ENCODE assay signal across 20 cellular contexts in the genomic region with DNA sequence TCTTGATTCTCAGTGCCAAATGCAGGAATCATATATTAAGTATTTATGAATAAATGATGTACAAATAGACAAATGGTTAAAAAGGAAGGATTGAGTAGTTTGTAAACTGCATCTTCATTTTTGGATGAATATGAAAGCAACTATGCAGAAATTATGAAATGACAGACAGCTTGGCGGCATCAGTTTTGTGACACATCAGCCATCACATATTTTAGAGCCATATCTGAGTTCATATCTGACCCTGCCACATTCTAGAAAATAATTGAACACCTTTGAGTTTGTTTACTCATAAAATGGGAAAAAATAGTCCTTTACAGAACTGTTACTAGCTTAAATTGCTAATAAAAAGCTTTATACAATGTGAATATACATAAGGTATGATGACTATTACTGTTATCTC.
DNase-seq lines count a peak whose midpoint lies in the region; ATAC-seq and TF ChIP-seq lines count a peak whose summit lies in the region.
"Had no signal": no experiment of that assay in that cellular context is flagged by ENCODE, and none has a peak within 500 bp of the region (broad histone marks: within the 10 kb centered on the region; RNA-seq: fewer than 3 reads in every experiment).

No MANE protein-coding gene starts in this region.

- H3K36me3 ChIP-seq in ACC112 (ENCODE audit: insufficient read depth, low read length) = no peaks in the 10 kb centered on the region
- H3K36me3 ChIP-seq in PC-3 (ENCODE audit: low read depth, low read length) = no peaks in the 10 kb centered on the region
- no peaks in the 10 kb centered on the region for H3K36me3 ChIP-seq in trophoblast cell (ENCODE audit: control insufficient read depth in 1 of 2, insufficient read depth in 2 of 2, low read length in 2 of 2)
- no peaks in the 10 kb centered on the region for H3K36me3 ChIP-seq in neuronal stem cell (replicated peaks in 1 of 2; ENCODE audit: control insufficient read depth in 2 of 2, insufficient read depth in 2 of 2, low read length in 2 of 2)

- H3K9me2 ChIP-seq in PC-3 (replicated peaks; ENCODE audit: low read length) = no peaks in the 10 kb centered on the region

- POLR2A ChIA-PET in PC-3 (lab: Charles Lee; ENCODE audit: unreplicated experiment) (no interaction called here), MCF 10A (lab: Yijun Ruan, JAX) (interaction anchor here (0.6 to 0.7 kb wide), 2 partner anchors 302 to 443 kb away, joined by 3 to 4 read pairs; no protein-coding TSS in a partner anchor)

- H2BK5ac ChIP-seq in trophoblast cell (ENCODE audit: low read depth, low read length, poor library complexity) = no peak overlapping the region
- no peak overlapping the region for H2BK5ac ChIP-seq in neuronal stem cell (ENCODE audit: low read length)

- intact Hi-C loops in PC-3 (cut with micrococcal nuclease) = loop anchor here (2.0 to 10.0 kb wide), 3 partner anchors 73 to 443 kb away; no protein-coding TSS in a partner anchor
- intact Hi-C loops in MCF 10A (cut with micrococcal nuclease) = loop anchor here (2.0 to 10.0 kb wide), 3 partner anchors 139 to 713 kb away; no protein-coding TSS in a partner anchor

- no peaks in the 10 kb centered on the region for H3K79me1 ChIP-seq in trophoblast cell (ENCODE audit: low read length)
- H3K79me1 ChIP-seq in neuronal stem cell (ENCODE audit: low read depth, low read length) = no peaks in the 10 kb centered on the region

- H3K4me3 Mint-ChIP-seq in MCF 10A (ENCODE audit: unreplicated experiment) = no peak overlapping the region
- H3K4me3 Mint-ChIP-seq: B cell; CD4-positive, alpha-beta T cell; CD8-positive, alpha-beta T cell had no signal

- H3K27me3 Mint-ChIP-seq in MCF 10A (ENCODE audit: insufficient read depth, unreplicated experiment) = no peaks in the 10 kb centered on the region
- H3K27me3 Mint-ChIP-seq: B cell; CD4-positive, alpha-beta T cell had no signal

- H2AK5ac ChIP-seq in trophoblast cell (ENCODE audit: low read length) (no peak overlapping the region), neuronal stem cell (ENCODE audit: low read depth, low read length) (no peak overlapping the region)

- H3K18ac ChIP-seq in trophoblast cell (ENCODE audit: low read length) = no peak overlapping the region
- no peak overlapping the region for H3K18ac ChIP-seq in neuronal stem cell (ENCODE audit: low read length)

- no peak overlapping the region for H4K12ac ChIP-seq in trophoblast cell (ENCODE audit: low read depth, low read length)

- H3K4me1 ChIP-seq in ACC112 (ENCODE audit: control insufficient read depth, insufficient read depth, low read length, unreplicated experiment) (peaks cover 26% of the 10 kb centered on the region), PC-3 (ENCODE audit: insufficient read depth, low read length) (peaks cover 30% of the 10 kb centered on the region), trophoblast cell (ENCODE audit: control insufficient read depth in 1 of 2, insufficient read depth in 2 of 2, low read length in 2 of 2) (no peaks in the 10 kb centered on the region), neuronal stem cell (ENCODE audit: control insufficient read depth in 2 of 2, insufficient read depth in 1 of 2, low read depth in 1 of 2, low read length in 2 of 2) (no peaks in the 10 kb centered on the region)
- H3K4me1 ChIP-seq: A549; BLaER1 treated with 17β-estradiol and CSF1 and Interleukin-3, amounts not matched to agents 10 nM and 100 nM; Caco-2 had no signal

- CTCF ChIA-PET in PC-3 (lab: Charles Lee) (no interaction called here), MCF 10A (lab: Yijun Ruan, JAX) (no interaction called here)

- H2BK120ac ChIP-seq in trophoblast cell (ENCODE audit: insufficient read depth, low read length, poor library complexity) (no peak overlapping the region), neuronal stem cell (ENCODE audit: low read depth, low read length) (no peak overlapping the region)

- no peak overlapping the region for H3K4ac ChIP-seq in trophoblast cell (ENCODE audit: low read depth, low read length)
- H3K4ac ChIP-seq in neuronal stem cell (ENCODE audit: low read length) = no peak overlapping the region

- WGBS in trophoblast cell (ENCODE audit: extremely low coverage, insufficient coverage, insufficient read length) = no CpG with 5 or more reads among the region's 1 CpG
- no CpG with 5 or more reads among the region's 1 CpG for WGBS in neuronal stem cell (ENCODE audit: extremely low coverage in 2 of 2, insufficient read length in 2 of 2, insufficient replicate concordance in 1 of 2), 2 donors

- H4K8ac ChIP-seq in trophoblast cell (ENCODE audit: low read depth, low read length) (no peak overlapping the region), neuronal stem cell (ENCODE audit: low read depth, low read length) (no peak overlapping the region)

- H3K9ac ChIP-seq in PC-3 (ENCODE audit: low read length) = no peak overlapping the region
- no peak overlapping the region for H3K9ac ChIP-seq in trophoblast cell (ENCODE audit: low read length)
- no peak overlapping the region for H3K9ac ChIP-seq in neuronal stem cell (ENCODE audit: low read depth, low read length, poor library complexity)
- H3K9ac ChIP-seq: BLaER1 treated with 17β-estradiol and CSF1 and Interleukin-3, amounts not matched to agents 10 nM and 100 nM had no signal

- H3K79me2 ChIP-seq in ACC112 (ENCODE audit: control insufficient read depth, insufficient read depth, low read length, unreplicated experiment) = no peaks in the 10 kb centered on the region
- no peaks in the 10 kb centered on the region for H3K79me2 ChIP-seq in PC-3 (ENCODE audit: low read length)
- no peaks in the 10 kb centered on the region for H3K79me2 ChIP-seq in trophoblast cell (ENCODE audit: control insufficient read depth, insufficient read depth, low read length, poor library complexity)

- BruUV-seq in PC-3 (replicated peaks; lab: Mats Ljungman, UMichigan) (no TSS peak), MCF 10A (replicated peaks; lab: Mats Ljungman, UMichigan) (no TSS peak)

- no peaks in the 10 kb centered on the region for H3K36me3 Mint-ChIP-seq in MCF 10A (ENCODE audit: insufficient read depth, unreplicated experiment)
- H3K36me3 Mint-ChIP-seq: CD8-positive, alpha-beta T cell had no signal

- no peaks in the 10 kb centered on the region for H3K9me3 Mint-ChIP-seq in MCF 10A (ENCODE audit: unreplicated experiment)
- H3K9me3 Mint-ChIP-seq: CD4-positive, alpha-beta T cell; CD8-positive, alpha-beta T cell had no signal

- H4K91ac ChIP-seq in trophoblast cell (ENCODE audit: low read depth, low read length) (no peak overlapping the region), neuronal stem cell (ENCODE audit: low read depth, low read length, poor library complexity) (no peak overlapping the region)

- H3F3A ChIP-seq in PC-3 (ENCODE audit: low read length, unreplicated experiment) = no peaks in the 10 kb centered on the region

- no peak for ATAC-seq in PC-3
- ATAC-seq: A549; CD8-positive, alpha-beta T cell had no signal

- H3K27ac Mint-ChIP-seq in MCF 10A (ENCODE audit: low read depth, unreplicated experiment) = no peak overlapping the region
- H3K27ac Mint-ChIP-seq: B cell; CD4-positive, alpha-beta T cell; CD8-positive, alpha-beta T cell had no signal

- no peaks in the 10 kb centered on the region for H3K9me3 ChIP-seq in PC-3 (ENCODE audit: low read length)
- no peaks in the 10 kb centered on the region for H3K9me3 ChIP-seq in trophoblast cell (ENCODE audit: insufficient read depth, low read depth, low read length)
- no peaks in the 10 kb centered on the region for H3K9me3 ChIP-seq in neuronal stem cell (replicated peaks in 1 of 2; ENCODE audit: control insufficient read depth in 2 of 2, insufficient read depth in 1 of 2, low read depth in 1 of 2, low read length in 2 of 2)
- H3K9me3 ChIP-seq: A549, Caco-2 had no signal

- no peak overlapping the region for H3K23ac ChIP-seq in trophoblast cell (ENCODE audit: low read length)
- no peak overlapping the region for H3K23ac ChIP-seq in neuronal stem cell (ENCODE audit: low read depth, low read length, poor library complexity)

- no peak for TF ChIP-seq CTCF in PC-3 (conservative IDR thresholded peaks at IDR 0.05; ENCODE audit: low read depth, low read length)
- TF ChIP-seq CTCF in MCF 10A (IDR thresholded peaks at IDR 0.05; ENCODE audit: unreplicated experiment) = no peak

- H3K14ac ChIP-seq in trophoblast cell (ENCODE audit: low read length) = no peak overlapping the region
- H3K14ac ChIP-seq in neuronal stem cell (ENCODE audit: low read length) = no peak overlapping the region

- DNase-seq in PC-3 (peak; percentile 22), trophoblast cell (peak; percentile 65 to 91), NCI-H2107 (lab: John Stamatoyannopoulos, UW) (no peak), MCF 10A (ENCODE audit: unreplicated experiment) (no peak), SIG-M5 treated with dmso at 0.1 percent for 504 hours (lab: John Stamatoyannopoulos, UW; ENCODE audit: unreplicated experiment) (no peak), neuronal stem cell (ENCODE audit: low spot score) (no peak)
- DNase-seq: 8988T; ACHN; AML-193; Caco-2; Calu3; CD4-positive, alpha-beta T cell; CD8-positive, alpha-beta T cell; DMS79 treated with DMSO at 0.1 percent for 48 hours; GF-D8 had no signal

- H2BK15ac ChIP-seq in neuronal stem cell (ENCODE audit: low read length) = no peak overlapping the region

- H2BK12ac ChIP-seq in trophoblast cell (ENCODE audit: low read length) = no peak overlapping the region
- no peak overlapping the region for H2BK12ac ChIP-seq in neuronal stem cell (ENCODE audit: low read length)

- no peaks in the 10 kb centered on the region for H4K20me1 ChIP-seq in PC-3 (ENCODE audit: low read length)
- H4K20me1 ChIP-seq: BLaER1 treated with 17β-estradiol and CSF1 and Interleukin-3, amounts not matched to agents 10 nM and 100 nM had no signal

- H3K4me2 ChIP-seq in PC-3 (ENCODE audit: low read length) (no peak overlapping the region), trophoblast cell (ENCODE audit: low read length) (no peak overlapping the region), neuronal stem cell (ENCODE audit: insufficient read depth, low read length, poor library complexity, severe bottlenecking) (no peak overlapping the region)
- H3K4me2 ChIP-seq: A549; BLaER1 treated with 17β-estradiol and CSF1 and Interleukin-3, amounts not matched to agents 10 nM and 100 nM had no signal

- H3K27me3 ChIP-seq in ACC112 (ENCODE audit: insufficient read depth, low read length) (no peaks in the 10 kb centered on the region), PC-3 (ENCODE audit: low read length) (no peaks in the 10 kb centered on the region), trophoblast cell (ENCODE audit: insufficient read depth, low read length) (no peaks in the 10 kb centered on the region), neuronal stem cell (ENCODE audit: control insufficient read depth in 3 of 3, insufficient read depth in 3 of 3, low read depth in 1 of 3, low read length in 3 of 3) (no peaks in the 10 kb centered on the region)
- H3K27me3 ChIP-seq: BLaER1 treated with 17β-estradiol and CSF1 and Interleukin-3, amounts not matched to agents 10 nM and 100 nM had no signal

- H2AFZ ChIP-seq in ACC112 (ENCODE audit: low read length, unreplicated experiment) (peak overlapping the region; percentile 58), PC-3 (ENCODE audit: low read length) (no peak overlapping the region), trophoblast cell (ENCODE audit: insufficient read depth, low read length, poor library complexity) (no peak overlapping the region), neuronal stem cell (ENCODE audit: low read length) (no peak overlapping the region)

- no peak overlapping the region for H3K4me3 ChIP-seq in ACC112 (ENCODE audit: low read depth, low read length)
- H3K4me3 ChIP-seq in PC-3 (ENCODE audit: low read length) = no peak overlapping the region
- H3K4me3 ChIP-seq in trophoblast cell (ENCODE audit: low read depth, low read length) = no peak overlapping the region
- no peak overlapping the region for H3K4me3 ChIP-seq in neuronal stem cell (ENCODE audit: low read length in 2 of 2)
- H3K4me3 ChIP-seq: A549; BLaER1 treated with 17β-estradiol and CSF1 and Interleukin-3, amounts not matched to agents 10 nM and 100 nM had no signal

- H3K27ac ChIP-seq in ACC112 (ENCODE audit: low read depth, low read length) (no peak overlapping the region), PC-3 (ENCODE audit: low read length) (no peak overlapping the region), trophoblast cell (ENCODE audit: low read depth, low read length) (no peak overlapping the region), neuronal stem cell (replicated peaks; ENCODE audit: low read length) (no peak overlapping the region)
- H3K27ac ChIP-seq: A549; BLaER1 treated with 17β-estradiol and CSF1 and Interleukin-3, amounts not matched to agents 10 nM and 100 nM; C4-2B had no signal

- H3K4me1 Mint-ChIP-seq in MCF 10A (ENCODE audit: insufficient read depth, unreplicated experiment) = peaks cover 13% of the 10 kb centered on the region
- H3K4me1 Mint-ChIP-seq: B cell had no signal

Comparison
In these comparisons a context has a peak if more than half of its experiments do, and no peak if none do; other contexts are left out.
1. DNase-seq: peak in PC-3 (single experiment) and trophoblast cell (2 of 2); none in NCI-H2107 (single experiment), MCF 10A (single experiment), SIG-M5 treated with dmso at 0.1 percent for 504 hours (single experiment) and neuronal stem cell (single experiment).